In genomic region chr5:1048162-1048721, GRCh38 we compare ENCODE assay signal across 19 cellular contexts. TPM values are rescaled to one million over a fixed set of nuclear protein-coding genes. Genes with fewer than 3 reads are reported as not detected.
A peak's percentile ranks its signal among the peaks of the same experiment; 100 is the strongest.
DNase-seq lines count a peak whose midpoint lies in the region; ATAC-seq and TF ChIP-seq lines count a peak whose summit lies in the region.
"Had no signal": no experiment of that assay in that cellular context is flagged by ENCODE, and none has a peak within 500 bp of the region (broad histone marks: within the 10 kb centered on the region; RNA-seq: fewer than 3 reads in every experiment).

No MANE protein-coding gene starts in this region.

- no peak overlapping the region for H3K27ac ChIP-seq in spleen
- H3K27ac ChIP-seq: A549, BLaER1 had no signal

- peaks cover 25% of the 10 kb centered on the region for H3K4me1 Mint-ChIP-seq in activated naive CD8-positive, alpha-beta T cell (ENCODE audit: low read depth)
- H3K4me1 Mint-ChIP-seq in activated naive CD8-positive, alpha-beta T cell treated with anti-CD3 and anti-CD28 coated beads for 36 hours = no peaks in the 10 kb centered on the region
- peaks cover 7% of the 10 kb centered on the region for H3K4me1 Mint-ChIP-seq in activated naive CD8-positive, alpha-beta T cell treated with anti-CD3 and anti-CD28 coated beads, Interleukin-2, amount 10 ng/mL, durations not matched to agents 7 days and 5 days
- H3K4me1 Mint-ChIP-seq in WTC11 = no peaks in the 10 kb centered on the region

- H3K4me3 Mint-ChIP-seq in activated naive CD8-positive, alpha-beta T cell = no peak overlapping the region
- H3K4me3 Mint-ChIP-seq in activated naive CD8-positive, alpha-beta T cell treated with anti-CD3 and anti-CD28 coated beads for 36 hours = no peak overlapping the region
- no peak overlapping the region for H3K4me3 Mint-ChIP-seq in activated naive CD8-positive, alpha-beta T cell treated with anti-CD3 and anti-CD28 coated beads, Interleukin-2, amount 10 ng/mL, durations not matched to agents 7 days and 5 days
- H3K4me3 Mint-ChIP-seq in WTC11 = no peak overlapping the region
- H3K4me3 Mint-ChIP-seq: CD4-positive, alpha-beta memory T cell; HFFc6 had no signal

- peaks cover 16% of the 10 kb centered on the region for H3K9me3 Mint-ChIP-seq in activated naive CD8-positive, alpha-beta T cell (ENCODE audit: low read depth)
- H3K9me3 Mint-ChIP-seq in activated naive CD8-positive, alpha-beta T cell treated with anti-CD3 and anti-CD28 coated beads for 36 hours = peaks cover 52% of the 10 kb centered on the region
- peaks cover 52% of the 10 kb centered on the region for H3K9me3 Mint-ChIP-seq in activated naive CD8-positive, alpha-beta T cell treated with anti-CD3 and anti-CD28 coated beads, Interleukin-2, amount 10 ng/mL, durations not matched to agents 7 days and 5 days
- H3K9me3 Mint-ChIP-seq in WTC11 = peaks cover 50% of the 10 kb centered on the region

- TF ChIP-seq CTCF in spleen (IDR thresholded peaks at IDR 0.05 in 8 of 11, conservative IDR thresholded peaks at IDR 0.05 in 3 of 11) (no peak), WTC11 (IDR thresholded peaks at IDR 0.05) (no peak)

- TF ChIP-seq POLR2A in spleen (IDR thresholded peaks at IDR 0.05) = no peak

- no peaks in the 10 kb centered on the region for H3K27me3 ChIP-seq in spleen (replicated peaks in 1 of 7)
- H3K27me3 ChIP-seq: BLaER1 had no signal

- POLR2A ChIA-PET in activated naive CD8-positive, alpha-beta T cell treated with anti-CD3 and anti-CD28 coated beads, Interleukin-2, amount 10 ng/mL, durations not matched to agents 7 days and 5 days (lab: Charles Lee) = no interaction called here
- POLR2A ChIA-PET in WTC11 (lab: Charles Lee) = no interaction called here

- no peak overlapping the region for H3K4me3 ChIP-seq in spleen
- H3K4me3 ChIP-seq: A549, BLaER1 had no signal

- peak overlapping the region; percentile 34 for H3K27ac Mint-ChIP-seq in activated naive CD8-positive, alpha-beta T cell
- no peak overlapping the region for H3K27ac Mint-ChIP-seq in activated naive CD8-positive, alpha-beta T cell treated with anti-CD3 and anti-CD28 coated beads for 36 hours
- peak overlapping the region; percentile 46 for H3K27ac Mint-ChIP-seq in activated naive CD8-positive, alpha-beta T cell treated with anti-CD3 and anti-CD28 coated beads, Interleukin-2, amount 10 ng/mL, durations not matched to agents 7 days and 5 days
- H3K27ac Mint-ChIP-seq in WTC11 = no peak overlapping the region; the same call in 1 of the 2 replicates
- H3K27ac Mint-ChIP-seq: HFFc6 had no signal

- CTCF ChIA-PET in WTC11 (lab: Charles Lee) = no interaction called here

- H3K36me3 ChIP-seq in spleen = peaks cover 0 to 35% (median 26%) of the 10 kb centered on the region in 6 donors

- ATAC-seq in activated naive CD8-positive, alpha-beta T cell treated with anti-CD3 and anti-CD28 coated beads, Interleukin-2, amount 10 ng/mL, durations not matched to agents 7 days and 5 days (ENCODE audit: low read depth) = no peak
- ATAC-seq in left colon (peak; percentile 2), WTC11 (no peak)

- H3K9me3 ChIP-seq in spleen = no peaks in the 10 kb centered on the region
- H3K9me3 ChIP-seq: A549, BLaER1 had no signal

- WGBS in spleen, 5 donors = 85 to 91% (median 87%) methylated on average over 11 of the region's 11 CpGs

- no peaks in the 10 kb centered on the region for H3K27me3 Mint-ChIP-seq in activated naive CD8-positive, alpha-beta T cell
- no peaks in the 10 kb centered on the region for H3K27me3 Mint-ChIP-seq in activated naive CD8-positive, alpha-beta T cell treated with anti-CD3 and anti-CD28 coated beads for 36 hours
- peaks cover 2% of the 10 kb centered on the region for H3K27me3 Mint-ChIP-seq in activated naive CD8-positive, alpha-beta T cell treated with anti-CD3 and anti-CD28 coated beads, Interleukin-2, amount 10 ng/mL, durations not matched to agents 7 days and 5 days
- H3K27me3 Mint-ChIP-seq in WTC11 (ENCODE audit: low read depth) = peaks cover 10% of the 10 kb centered on the region; the same call in 1 of the 2 replicates
- H3K27me3 Mint-ChIP-seq: CD4-positive, alpha-beta memory T cell had no signal

- peaks cover 2% of the 10 kb centered on the region for H3K36me3 Mint-ChIP-seq in activated naive CD8-positive, alpha-beta T cell
- H3K36me3 Mint-ChIP-seq in activated naive CD8-positive, alpha-beta T cell treated with anti-CD3 and anti-CD28 coated beads for 36 hours = peaks cover 4% of the 10 kb centered on the region
- H3K36me3 Mint-ChIP-seq in activated naive CD8-positive, alpha-beta T cell treated with anti-CD3 and anti-CD28 coated beads, Interleukin-2, amount 10 ng/mL, durations not matched to agents 7 days and 5 days = peaks cover 40% of the 10 kb centered on the region
- peaks cover 42% of the 10 kb centered on the region for H3K36me3 Mint-ChIP-seq in WTC11

- no peak for DNase-seq in activated naive CD8-positive, alpha-beta T cell treated with anti-CD3 and anti-CD28 coated beads for 36 hours
- DNase-seq in activated naive CD8-positive, alpha-beta T cell treated with anti-CD3 and anti-CD28 coated beads, Interleukin-2, amount 10 ng/mL, durations not matched to agents 7 days and 5 days = no peak
- DNase-seq in left colon (no peak), spleen (peak; percentile 22), SKM-1 (lab: John Stamatoyannopoulos, UW; ENCODE audit: unreplicated experiment) (no peak), WTC11 (ENCODE audit: low spot score) (no peak)
- no peak for DNase-seq in effector CD8-positive, alpha-beta T cell (lab: John Stamatoyannopoulos, UW)
- DNase-seq: CD4-positive, alpha-beta memory T cell; DMS53; HFFc6; NCI-H1417 treated with DMSO at 0.1 percent for 48 hours; NCI-H187 treated with DMSO at 0.1 percent for 48 hours; NCI-H2227 treated with DMSO at 0.1 percent for 48 hours; NCI-H524; NCI-H82; OCI-M1 had no signal

- H3K4me1 ChIP-seq in spleen = no peaks in the 10 kb centered on the region
- H3K4me1 ChIP-seq: A549 had no signal

- intact Hi-C loops in left colon (cut with DNase I, micrococcal nuclease) = no loop called here
- intact Hi-C loops in spleen (cut with DNase I; ENCODE audit: low total_unique reads) = no loop called here

TF ChIP-seq in WTC11, 78 proteins besides CTCF, POLR2A, EP300 and RAD21 (continues in another document):
- TF ChIP-seq ATF2 (CRISPR knock-in tag; IDR thresholded peaks at IDR 0.05; ENCODE audit: borderline replicate concordance, low read depth) (no peak), RORB (CRISPR knock-in tag; IDR thresholded peaks at IDR 0.05) (no peak), FOXP4 (CRISPR knock-in tag; IDR thresholded peaks at IDR 0.05) (no peak), NFATC4 (CRISPR knock-in tag; IDR thresholded peaks at IDR 0.05) (no peak), GTF2I (CRISPR knock-in tag; conservative IDR thresholded peaks at IDR 0.05) (no peak), CREM (CRISPR knock-in tag; IDR thresholded peaks at IDR 0.05) (no peak)
- TF ChIP-seq, protein P1, sequence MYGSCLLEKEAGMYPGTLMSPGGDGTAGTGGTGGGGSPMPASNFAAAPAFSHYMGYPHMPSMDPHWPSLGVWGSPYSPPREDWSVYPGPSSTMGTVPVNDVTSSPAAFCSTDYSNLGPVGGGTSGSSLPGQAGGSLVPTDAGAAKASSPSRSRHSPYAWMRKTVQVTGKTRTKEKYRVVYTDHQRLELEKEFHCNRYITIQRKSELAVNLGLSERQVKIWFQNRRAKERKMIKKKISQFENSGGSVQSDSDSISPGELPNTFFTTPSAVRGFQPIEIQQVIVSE (CRISPR knock-in tag; IDR thresholded peaks at IDR 0.05; ENCODE audit: borderline replicate concordance) = no peak

RNA-seq across cellular contexts. Expression of gene NKD2, which starts 39.6 kb away (rescaled TPM):
- under 1 TPM; 0.66 to 0.82 TPM for total RNA-seq in activated naive CD8-positive, alpha-beta T cell treated with anti-CD3 and anti-CD28 coated beads for 36 hours
- under 1 TPM; 0.23 to 0.36 TPM for total RNA-seq in activated naive CD8-positive, alpha-beta T cell treated with anti-CD3 and anti-CD28 coated beads, Interleukin-2, amount 10 ng/mL, durations not matched to agents 7 days and 5 days
- total RNA-seq in left colon = 1 to 10 TPM; 1.6 TPM
- 10 to 100 TPM in 6 of 7 donors, 1 to 10 TPM in 1; 1.4 to 52.3 (median 17.9) TPM for total RNA-seq in spleen
- polyA plus RNA-seq in spleen = 10 to 100 TPM in 1 of 3 donors, 1 to 10 TPM in 2; 5.9 to 16.4 (median 7.0) TPM
- total RNA-seq in WTC11 (2021) = 12.8 to 16.6 TPM (median 15.9 TPM) in 3 replicates
- total RNA-seq: CD4-positive, alpha-beta memory T cell; HFFc6 had no signal
- polyA plus RNA-seq: CD4-positive, alpha-beta memory T cell had no signal

Comparison
In these comparisons a context has a peak if more than half of its experiments do, and no peak if none do; other contexts are left out.
1. H3K27ac Mint-ChIP-seq: peak in activated naive CD8-positive, alpha-beta T cell (single experiment) and activated naive CD8-positive, alpha-beta T cell treated with anti-CD3 and anti-CD28 coated beads, Interleukin-2, amount 10 ng/mL, durations not matched to agents 7 days and 5 days (single experiment); none in activated naive CD8-positive, alpha-beta T cell treated with anti-CD3 and anti-CD28 coated beads for 36 hours (single experiment) and WTC11 (single experiment).